17 cellular contexts compared by ENCODE assay signal in the genomic region with DNA sequence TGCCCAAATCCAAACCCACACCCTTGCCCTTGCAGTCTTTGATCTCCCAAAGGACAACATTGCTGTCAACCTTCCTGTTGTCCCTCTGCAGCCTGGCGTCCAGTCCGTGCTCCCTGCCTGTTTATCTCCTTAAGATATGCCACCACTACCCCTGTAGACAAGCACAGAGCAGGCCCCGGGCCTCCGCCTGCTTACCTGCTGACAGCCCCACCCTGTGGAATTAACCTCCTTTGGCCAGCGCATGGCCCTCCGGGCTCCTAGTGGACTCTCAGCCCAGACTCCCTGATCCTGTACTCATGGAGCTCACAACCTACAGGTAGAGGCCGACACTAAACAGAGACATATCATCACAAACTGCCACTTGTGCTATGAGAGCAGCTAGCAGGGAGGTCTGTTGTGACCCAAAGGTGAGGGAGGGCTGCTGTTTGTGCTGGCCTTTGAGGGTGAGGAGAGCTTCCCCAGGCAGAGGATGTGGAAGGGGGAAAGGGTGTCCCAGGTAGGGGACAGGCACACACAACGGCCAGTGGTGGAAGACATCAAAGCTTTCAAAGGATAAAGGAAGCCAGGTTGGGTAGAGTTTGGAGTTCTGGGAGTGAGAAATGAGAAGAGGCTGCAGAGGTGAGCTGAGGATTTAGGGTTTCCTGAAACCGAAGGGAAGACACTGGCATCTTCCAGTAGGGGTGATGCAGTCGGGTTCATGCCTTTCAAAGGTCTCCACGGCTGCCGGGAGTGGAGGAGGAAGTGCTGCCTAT.
"Had no signal": no experiment of that assay in that cellular context is flagged by ENCODE, and none has a peak within 500 bp of the region (broad histone marks: within the 10 kb centered on the region; RNA-seq: fewer than 3 reads in every experiment).

No MANE protein-coding gene starts in this region.

- ATAC-seq: activated CD4-positive, alpha-beta T cell treated with anti-CD3 and anti-CD28 coated beads for 36 hours; effector memory CD8-positive, alpha-beta T cell; left lung; pancreas; sciatic nerve; WTC11 had no signal

- H3K4me1 Mint-ChIP-seq: activated CD4-positive, alpha-beta memory T cell treated with anti-CD3 and anti-CD28 coated beads, Interleukin-2, amount 10 ng/mL, durations not matched to agents 7 days and 5 days; activated CD4-positive, alpha-beta T cell treated with anti-CD3 and anti-CD28 coated beads for 36 hours; activated naive CD4-positive, alpha-beta T cell treated with anti-CD3 and anti-CD28 coated beads, Interleukin-2, amount 50 U/mL, for 24 hours had no signal

- H3K27me3 ChIP-seq: left lung, pancreas, stomach, testis, upper lobe of left lung had no signal

- H3K36me3 ChIP-seq: left lung, pancreas, stomach, upper lobe of left lung had no signal

- DNase-seq: activated CD4-positive, alpha-beta memory T cell treated with anti-CD3 and anti-CD28 coated beads, Interleukin-2, amount 10 ng/mL, durations not matched to agents 7 days and 5 days; activated CD4-positive, alpha-beta T cell treated with anti-CD3 and anti-CD28 coated beads for 36 hours; activated gamma-delta T cell; activated T-cell treated with anti-CD3 and anti-CD28 coated beads, Interleukin-2, amount 50 U/mL, for 48 hours; effector memory CD8-positive, alpha-beta T cell; foreskin fibroblast; left lung; pancreas; stimulated activated CD4-positive, alpha-beta T cell treated with anti-CD3 and anti-CD28 coated beads, Interleukin-4, amount 100 ng/mL, for 1 hour; stomach; testis had no signal

- H3K4me3 Mint-ChIP-seq: activated CD4-positive, alpha-beta memory T cell treated with anti-CD3 and anti-CD28 coated beads, Interleukin-2, amount 10 ng/mL, durations not matched to agents 7 days and 5 days; activated CD4-positive, alpha-beta T cell treated with anti-CD3 and anti-CD28 coated beads for 36 hours; activated naive CD4-positive, alpha-beta T cell treated with anti-CD3 and anti-CD28 coated beads, Interleukin-2, amount 50 U/mL, for 24 hours; dendritic cell treated with granulocyte-macrophage colony-stimulating factor and Interleukin-4, amounts not matched to agents 40 ng/mL and 50 ng/mL, for 4 days; effector memory CD8-positive, alpha-beta T cell; WTC11 had no signal

- H3K27me3 Mint-ChIP-seq: activated naive CD4-positive, alpha-beta T cell treated with anti-CD3 and anti-CD28 coated beads, Interleukin-2, amount 50 U/mL, for 24 hours had no signal

- H3K9me3 ChIP-seq: left lung, pancreas, stomach, testis, upper lobe of left lung had no signal

- H3K9me3 Mint-ChIP-seq: activated naive CD4-positive, alpha-beta T cell treated with anti-CD3 and anti-CD28 coated beads, Interleukin-2, amount 50 U/mL, for 24 hours; dendritic cell treated with granulocyte-macrophage colony-stimulating factor and Interleukin-4, amounts not matched to agents 40 ng/mL and 50 ng/mL, for 4 days; effector memory CD8-positive, alpha-beta T cell; WTC11 had no signal

- H3K36me3 Mint-ChIP-seq: activated naive CD4-positive, alpha-beta T cell treated with anti-CD3 and anti-CD28 coated beads, Interleukin-2, amount 50 U/mL, for 24 hours; WTC11 had no signal

- H3K27ac Mint-ChIP-seq: activated CD4-positive, alpha-beta memory T cell treated with anti-CD3 and anti-CD28 coated beads, Interleukin-2, amount 10 ng/mL, durations not matched to agents 7 days and 5 days; activated CD4-positive, alpha-beta T cell treated with anti-CD3 and anti-CD28 coated beads for 36 hours; activated naive CD4-positive, alpha-beta T cell treated with anti-CD3 and anti-CD28 coated beads, Interleukin-2, amount 50 U/mL, for 24 hours; dendritic cell treated with granulocyte-macrophage colony-stimulating factor and Interleukin-4, amounts not matched to agents 40 ng/mL and 50 ng/mL, for 4 days; effector memory CD8-positive, alpha-beta T cell; WTC11 had no signal

- H3K4me2 ChIP-seq: smooth muscle cell had no signal

- H3K4me3 ChIP-seq: left lung, pancreas, smooth muscle cell, stomach, testis, upper lobe of left lung had no signal

- H3K4me1 ChIP-seq: left lung, pancreas, stomach, testis had no signal

- H3K27ac ChIP-seq: left lung, pancreas, stomach, testis, upper lobe of left lung had no signal
